26 cellular contexts compared by ENCODE assay signal in the genomic region with DNA sequence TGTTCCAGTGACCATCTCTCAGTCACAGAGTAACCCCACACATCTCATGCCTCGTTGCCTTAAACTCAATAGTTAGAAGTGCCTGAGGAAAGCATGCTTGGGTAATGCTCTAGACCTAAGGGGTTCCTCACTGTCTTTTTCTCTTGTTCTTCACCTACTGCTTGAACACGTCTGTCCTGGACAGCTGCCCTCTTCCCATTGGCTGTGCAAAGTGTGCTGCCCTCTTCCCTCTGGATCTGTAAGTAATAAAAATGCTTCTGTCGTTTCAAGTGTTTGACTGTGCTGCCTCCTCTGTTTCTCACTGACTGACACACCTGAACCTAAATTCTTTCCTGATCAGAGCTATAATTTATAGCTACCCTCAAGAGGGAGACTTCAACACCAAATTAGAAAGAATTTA.
DNase-seq lines count a peak whose midpoint lies in the region; ATAC-seq, FAIRE-seq and TF ChIP-seq lines count a peak whose summit lies in the region.
"Had no signal": no experiment of that assay in that cellular context is flagged by ENCODE, and none has a peak within 500 bp of the region (broad histone marks: within the 10 kb centered on the region; RNA-seq: fewer than 3 reads in every experiment).

No MANE protein-coding gene starts in this region.

- no peak overlapping the region for H2BK12ac ChIP-seq in neuronal stem cell (ENCODE audit: low read length)

- peaks cover 36% of the 10 kb centered on the region for H3K27me3 Mint-ChIP-seq in MCF 10A (ENCODE audit: insufficient read depth, unreplicated experiment)
- no peaks in the 10 kb centered on the region for H3K27me3 Mint-ChIP-seq in activated T-helper 17 cell treated with anti-CD3 and anti-CD28 coated beads, Interleukin-2, amount 50 U/mL, for 72 hours
- H3K27me3 Mint-ChIP-seq: CD4-positive, CD25-positive, alpha-beta regulatory T cell; CD8-positive, alpha-beta memory T cell; IgD-negative memory B cell had no signal

- no peak overlapping the region for H2AK5ac ChIP-seq in neuronal stem cell (ENCODE audit: low read depth, low read length)

- TF ChIP-seq POLR2A in breast epithelium (IDR thresholded peaks at IDR 0.05) (no peak), H54 (IDR thresholded peaks at IDR 0.05; ENCODE audit: low read depth, low read length) (no peak)

- no peak overlapping the region for H3K4me2 ChIP-seq in neuronal stem cell (ENCODE audit: insufficient read depth, low read length, poor library complexity, severe bottlenecking)

- CTCF ChIA-PET in MCF 10A (lab: Yijun Ruan, JAX), result no interaction called here

- FAIRE-seq in H54 (lab: Jason Lieb, UNC), result no peak
- FAIRE-seq: D721Med, GM12878, HepG2 had no signal

- no peak for ATAC-seq in GM18867 (IDR thresholded peaks at IDR 0.05; ENCODE audit: unreplicated experiment)
- no peak for ATAC-seq in activated T-helper 17 cell treated with anti-CD3 and anti-CD28 coated beads, Interleukin-2, amount 50 U/mL, for 72 hours (replicated peaks)
- ATAC-seq: GM12878, HepG2 had no signal

- POLR2A ChIA-PET in MCF 10A (lab: Yijun Ruan, JAX), result no interaction called here

- no peak overlapping the region for H3K4ac ChIP-seq in neuronal stem cell (ENCODE audit: low read length)

- WGBS in neuronal stem cell (ENCODE audit: extremely low coverage in 2 of 2, insufficient read length in 2 of 2, insufficient replicate concordance in 1 of 2), 2 donors, result no CpG with 5 or more reads among the region's 3 CpGs

- H2BK5ac ChIP-seq in neuronal stem cell (ENCODE audit: low read length), result no peak overlapping the region

- H3K9me3 ChIP-seq in breast epithelium (no peaks in the 10 kb centered on the region), neuronal stem cell (replicated peaks in 1 of 2; ENCODE audit: control insufficient read depth in 2 of 2, insufficient read depth in 1 of 2, low read depth in 1 of 2, low read length in 2 of 2) (no peaks in the 10 kb centered on the region)
- H3K9me3 ChIP-seq: BE2C, Caco-2 had no signal

- no peak overlapping the region for H3K27ac Mint-ChIP-seq in MCF 10A (ENCODE audit: low read depth, unreplicated experiment)
- H3K27ac Mint-ChIP-seq in activated T-helper 17 cell treated with anti-CD3 and anti-CD28 coated beads, Interleukin-2, amount 50 U/mL, for 72 hours, result no peak overlapping the region
- H3K27ac Mint-ChIP-seq: CD4-positive, CD25-positive, alpha-beta regulatory T cell; CD8-positive, alpha-beta memory T cell; HFFc6; IgD-negative memory B cell had no signal

- no peak overlapping the region for H4K8ac ChIP-seq in neuronal stem cell (ENCODE audit: low read depth, low read length)

- DNase-seq in MCF 10A (ENCODE audit: unreplicated experiment) (peak; percentile 5), breast epithelium (ENCODE audit: low spot score in 2 of 2) (no peak), HK-2 (ENCODE audit: unreplicated experiment) (peak; percentile 13), iPS-NIHi7 (ENCODE audit: extremely low spot score) (peak; percentile 8), neuronal stem cell (ENCODE audit: low spot score) (no peak), H54 (ENCODE audit: insufficient read length, low spot score) (no peak)
- DNase-seq: 8988T; BE2C; C1 segment of cervical spinal cord; CD4-positive, CD25-positive, alpha-beta regulatory T cell; CD8-positive, alpha-beta memory T cell; DMS153; DND-41; EL; GOT3; HCEC 1CT; HFFc6; Karpas-422; KBM-7 had no signal

- H3K18ac ChIP-seq in neuronal stem cell (ENCODE audit: low read length), result no peak overlapping the region

- BruUV-seq in MCF 10A (replicated peaks; lab: Mats Ljungman, UMichigan), result no TSS peak

- H3K4me1 ChIP-seq in breast epithelium (no peaks in the 10 kb centered on the region), neuronal stem cell (ENCODE audit: control insufficient read depth in 2 of 2, insufficient read depth in 1 of 2, low read depth in 1 of 2, low read length in 2 of 2) (no peaks in the 10 kb centered on the region)
- H3K4me1 ChIP-seq: BE2C, Caco-2 had no signal

- H2BK15ac ChIP-seq in neuronal stem cell (ENCODE audit: low read length), result no peak overlapping the region

- no peaks in the 10 kb centered on the region for H3K79me1 ChIP-seq in neuronal stem cell (ENCODE audit: low read depth, low read length)

- H3K23ac ChIP-seq in neuronal stem cell (ENCODE audit: low read depth, low read length, poor library complexity), result no peak overlapping the region

- no peaks in the 10 kb centered on the region for H3K36me3 Mint-ChIP-seq in MCF 10A (ENCODE audit: insufficient read depth, unreplicated experiment)
- no peaks in the 10 kb centered on the region for H3K36me3 Mint-ChIP-seq in activated T-helper 17 cell treated with anti-CD3 and anti-CD28 coated beads, Interleukin-2, amount 50 U/mL, for 72 hours (ENCODE audit: low read depth)
- H3K36me3 Mint-ChIP-seq: CD4-positive, CD25-positive, alpha-beta regulatory T cell; CD8-positive, alpha-beta memory T cell; IgD-negative memory B cell had no signal

- H3K4me3 ChIP-seq in breast epithelium (no peak overlapping the region), neuronal stem cell (ENCODE audit: low read length in 2 of 2) (no peak overlapping the region)
- H3K4me3 ChIP-seq: GM12878 had no signal

- no peak overlapping the region for H4K91ac ChIP-seq in neuronal stem cell (ENCODE audit: low read depth, low read length, poor library complexity)

- peak overlapping the region; percentile 21 for H2AFZ ChIP-seq in neuronal stem cell (ENCODE audit: low read length)

- intact Hi-C loops in MCF 10A (cut with micrococcal nuclease) (no loop called here), breast epithelium (cut with DNase I; ENCODE audit: low total_unique reads) (no loop called here)

- no peak overlapping the region for H2BK120ac ChIP-seq in neuronal stem cell (ENCODE audit: low read depth, low read length)

- TF ChIP-seq CTCF in MCF 10A (IDR thresholded peaks at IDR 0.05; ENCODE audit: unreplicated experiment) (no peak), breast epithelium (IDR thresholded peaks at IDR 0.05) (no peak)

- H3K36me3 ChIP-seq in breast epithelium (no peaks in the 10 kb centered on the region), neuronal stem cell (replicated peaks in 1 of 2; ENCODE audit: control insufficient read depth in 2 of 2, insufficient read depth in 2 of 2, low read length in 2 of 2) (no peaks in the 10 kb centered on the region)
- H3K36me3 ChIP-seq: BE2C had no signal

- no peak overlapping the region for H3K27ac ChIP-seq in breast epithelium
- no peak overlapping the region for H3K27ac ChIP-seq in neuronal stem cell (replicated peaks; ENCODE audit: low read length)

- H3K27me3 ChIP-seq in breast epithelium (no peaks in the 10 kb centered on the region), neuronal stem cell (ENCODE audit: control insufficient read depth in 3 of 3, insufficient read depth in 3 of 3, low read depth in 1 of 3, low read length in 3 of 3) (no peaks in the 10 kb centered on the region)
- H3K27me3 ChIP-seq: BE2C had no signal

- no peaks in the 10 kb centered on the region for H3K9me3 Mint-ChIP-seq in MCF 10A (ENCODE audit: unreplicated experiment)
- peaks cover 29% of the 10 kb centered on the region for H3K9me3 Mint-ChIP-seq in activated T-helper 17 cell treated with anti-CD3 and anti-CD28 coated beads, Interleukin-2, amount 50 U/mL, for 72 hours

- no peaks in the 10 kb centered on the region for H3K4me1 Mint-ChIP-seq in MCF 10A (ENCODE audit: insufficient read depth, unreplicated experiment)
- H3K4me1 Mint-ChIP-seq in activated T-helper 17 cell treated with anti-CD3 and anti-CD28 coated beads, Interleukin-2, amount 50 U/mL, for 72 hours, result no peaks in the 10 kb centered on the region
- H3K4me1 Mint-ChIP-seq: CD4-positive, CD25-positive, alpha-beta regulatory T cell; CD8-positive, alpha-beta memory T cell; IgD-negative memory B cell had no signal

- H3K4me3 Mint-ChIP-seq in MCF 10A (ENCODE audit: unreplicated experiment), result no peak overlapping the region
- no peak overlapping the region for H3K4me3 Mint-ChIP-seq in activated T-helper 17 cell treated with anti-CD3 and anti-CD28 coated beads, Interleukin-2, amount 50 U/mL, for 72 hours
- H3K4me3 Mint-ChIP-seq: CD4-positive, CD25-positive, alpha-beta regulatory T cell; CD8-positive, alpha-beta memory T cell; HFFc6; IgD-negative memory B cell had no signal

- no peak overlapping the region for H3K9ac ChIP-seq in neuronal stem cell (ENCODE audit: low read depth, low read length, poor library complexity)

- H3K14ac ChIP-seq in neuronal stem cell (ENCODE audit: low read length), result no peak overlapping the region

Comparison
In these comparisons a context has a peak if more than half of its experiments do, and no peak if none do; other contexts are left out.
1. DNase-seq: peak in MCF 10A (single experiment), HK-2 (single experiment) and iPS-NIHi7 (single experiment); none in breast epithelium (0 of 2), neuronal stem cell (single experiment) and H54 (single experiment).